8 cellular contexts compared by ENCODE assay signal in the genomic region with DNA sequence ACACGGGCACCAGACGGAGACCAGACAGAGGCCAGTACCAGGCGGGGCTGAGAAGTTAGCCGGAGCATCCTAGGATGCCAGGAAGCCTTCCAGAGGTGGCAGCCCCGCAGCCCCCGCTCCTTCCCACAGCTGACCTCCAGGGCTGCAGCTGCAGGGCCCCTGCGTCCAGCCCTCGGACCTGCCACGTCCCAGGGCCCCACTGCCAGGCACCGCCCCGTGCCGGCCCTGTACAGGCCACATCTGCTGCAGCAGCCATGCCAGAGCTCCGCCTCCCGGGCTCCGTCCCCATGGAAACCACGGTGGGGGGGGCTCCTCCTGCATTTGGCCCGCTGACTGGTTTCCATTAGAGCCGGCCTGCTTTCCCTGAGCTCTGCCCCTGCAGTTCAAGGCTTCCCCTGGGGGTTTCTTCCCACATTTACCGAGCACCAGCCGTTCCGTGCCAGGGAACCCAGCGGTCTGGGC.
DNase-seq lines count a peak whose midpoint lies in the region; ATAC-seq, FAIRE-seq and TF ChIP-seq lines count a peak whose summit lies in the region.

No MANE protein-coding gene starts in this region.

- peaks cover 22% of the 10 kb centered on the region for H3K36me3 ChIP-seq in mucosa of stomach (ENCODE audit: control insufficient read depth, insufficient read depth, low read length)

- peaks cover 92% of the 10 kb centered on the region for H3K4me1 ChIP-seq in mucosa of stomach (ENCODE audit: control insufficient read depth, insufficient read depth, low read length)

- FAIRE-seq in endometrium (lab: Jason Lieb, UNC): peak; percentile 46
- no peak for FAIRE-seq in GM12892 (lab: Jason Lieb, UNC)

- no peaks in the 10 kb centered on the region for H3K27me3 ChIP-seq in mucosa of stomach (ENCODE audit: control insufficient read depth, insufficient read depth, low read length)

- peak; percentile 92 for DNase-seq in AG20443 (ENCODE audit: low spot score)
- DNase-seq in NCI-H2196 treated with DMSO at 0.1 percent for 48 hours (lab: John Stamatoyannopoulos, UW; ENCODE audit: unreplicated experiment): peak; percentile 70
- no peak for DNase-seq in GM12892 (ENCODE audit: insufficient read length)

- TF ChIP-seq POLR2A in GM12892 (IDR thresholded peaks at IDR 0.05; ENCODE audit: low read depth, low read length): no peak

- no peaks in the 10 kb centered on the region for H3K9me3 ChIP-seq in mucosa of stomach (ENCODE audit: control insufficient read depth, low read length)

- ATAC-seq in HG02571 (IDR thresholded peaks at IDR 0.05; ENCODE audit: unreplicated experiment) (no peak), GM18511 (IDR thresholded peaks at IDR 0.05; ENCODE audit: unreplicated experiment) (no peak), GM21515 (IDR thresholded peaks at IDR 0.05; ENCODE audit: unreplicated experiment) (no peak)

- H3K4me3 ChIP-seq in mucosa of stomach (ENCODE audit: low read length): no peak overlapping the region

- H3K9ac ChIP-seq in mucosa of stomach (ENCODE audit: low read length): peak overlapping the region; percentile 56
